In the genomic region with DNA sequence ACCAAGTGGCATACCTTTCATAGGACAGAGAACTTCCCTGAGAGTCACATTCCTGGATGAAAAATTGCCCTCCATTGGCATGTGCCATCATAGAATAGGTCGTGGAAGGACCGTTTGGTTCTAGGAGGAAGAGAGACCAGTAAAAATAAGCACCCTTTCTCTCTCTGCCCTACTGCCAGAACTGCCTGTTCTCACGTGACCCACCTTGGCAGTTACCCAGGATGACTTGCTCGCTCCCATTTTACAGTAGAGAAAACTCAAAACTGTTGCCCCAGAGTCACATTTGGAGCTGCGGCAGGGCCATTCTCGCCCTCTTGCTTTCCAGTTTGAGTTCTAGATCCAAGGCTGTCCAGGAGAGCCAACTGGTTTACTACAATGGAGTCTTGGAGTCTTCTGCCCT, we compare ENCODE assay signal across 1 cellular context.
TF ChIP-seq lines count a peak whose summit lies in the region.

No MANE protein-coding gene starts in this region.

TF ChIP-seq in endothelial cell of umbilical vein, 7 proteins besides CTCF, POLR2A, EP300 and RAD21:
- TF ChIP-seq GATA2 (IDR thresholded peaks at IDR 0.05; ENCODE audit: insufficient read depth, insufficient read length, low read depth, low read length): no peak
- TF ChIP-seq FOS (IDR thresholded peaks at IDR 0.05; ENCODE audit: borderline replicate concordance, insufficient read depth, low read length): no peak
- TF ChIP-seq EZH2 (IDR thresholded peaks at IDR 0.05; ENCODE audit: borderline replicate concordance, low read depth, low read length, severe bottlenecking): no peak
- TF ChIP-seq JUN (IDR thresholded peaks at IDR 0.05; ENCODE audit: borderline replicate concordance, insufficient read depth, insufficient read length, low read depth): no peak
- no peak for TF ChIP-seq POLR2AphosphoS5 (IDR thresholded peaks at IDR 0.05; ENCODE audit: insufficient read depth, low read depth, low read length)
- TF ChIP-seq, protein P1, sequence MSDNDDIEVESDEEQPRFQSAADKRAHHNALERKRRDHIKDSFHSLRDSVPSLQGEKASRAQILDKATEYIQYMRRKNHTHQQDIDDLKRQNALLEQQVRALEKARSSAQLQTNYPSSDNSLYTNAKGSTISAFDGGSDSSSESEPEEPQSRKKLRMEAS (IDR thresholded peaks at IDR 0.05; ENCODE audit: insufficient read depth, insufficient read length): no peak
- TF ChIP-seq MYC (IDR thresholded peaks at IDR 0.05; ENCODE audit: low read depth, low read length): no peak
